8 cellular contexts compared by ENCODE assay signal in the genomic region with DNA sequence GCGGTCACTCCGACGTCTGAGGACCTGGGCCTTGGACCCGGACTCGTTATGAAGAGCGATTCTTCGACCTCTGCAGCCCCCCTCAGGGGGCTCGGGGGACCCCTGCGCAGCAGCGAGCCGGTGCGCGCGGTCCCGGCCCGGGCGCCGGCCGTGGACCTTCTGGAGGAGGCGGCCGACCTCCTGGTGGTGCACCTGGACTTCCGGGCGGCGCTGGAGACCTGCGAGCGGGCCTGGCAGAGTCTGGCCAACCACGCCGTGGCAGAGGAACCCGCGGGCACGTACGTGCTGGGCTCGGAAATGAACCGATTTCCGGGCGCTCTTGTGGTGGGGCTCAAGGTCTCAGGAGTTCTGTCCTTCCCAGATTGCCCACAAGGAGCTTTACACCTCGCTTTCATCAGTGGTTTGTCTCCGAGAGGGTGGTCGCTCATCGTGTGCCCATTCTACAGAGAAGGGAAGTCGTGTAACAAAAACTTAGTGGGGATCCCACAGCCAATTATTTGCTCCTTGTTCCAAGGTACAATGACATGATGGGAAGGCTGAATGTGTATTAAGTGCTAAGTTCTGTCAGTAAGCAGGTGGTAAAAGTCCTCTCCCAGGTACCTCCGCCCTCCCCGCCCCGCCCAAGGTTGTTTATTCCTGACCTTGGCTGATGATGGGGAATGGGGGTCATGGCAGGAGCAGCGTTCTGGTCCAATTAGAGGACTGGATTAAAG. TPM values are rescaled to one million over a fixed set of nuclear protein-coding genes. Genes with fewer than 3 reads are reported as not detected.
A peak's percentile ranks its signal among the peaks of the same experiment; 100 is the strongest.
DNase-seq lines count a peak whose midpoint lies in the region; ATAC-seq and TF ChIP-seq lines count a peak whose summit lies in the region.

No MANE protein-coding gene starts in this region.

- no peaks in the 10 kb centered on the region for H3K27me3 Mint-ChIP-seq in stimulated activated naive B cell treated with anti-CD40 and anti-IgM and Interleukin-4, amounts not matched to agents 10 μg/mL and 1 μg/mL and 100 μg/mL, for 72 hours

- H3K4me1 ChIP-seq in liver (ENCODE audit: control insufficient read depth in 4 of 4, insufficient read depth in 4 of 4, low read length in 3 of 4) = peaks cover 4 to 26% (median 23%) of the 10 kb centered on the region in 4 donors

- peak overlapping the region; percentile 95 for H3K27ac Mint-ChIP-seq in stimulated activated naive B cell treated with anti-CD40 and anti-IgM and Interleukin-4, amounts not matched to agents 10 μg/mL and 1 μg/mL and 100 μg/mL, for 72 hours

- peaks cover 38 to 48% of the 10 kb centered on the region in 2 donors for H3K36me3 Mint-ChIP-seq in stimulated activated naive B cell treated with anti-CD40 and anti-IgM and Interleukin-4, amounts not matched to agents 10 μg/mL and 1 μg/mL and 100 μg/mL, for 72 hours

- H3K4me1 Mint-ChIP-seq in stimulated activated naive B cell treated with anti-CD40 and anti-IgM and Interleukin-4, amounts not matched to agents 10 μg/mL and 1 μg/mL and 100 μg/mL, for 72 hours = peaks cover 46 to 65% of the 10 kb centered on the region in 2 donors

- H3K9me3 Mint-ChIP-seq in stimulated activated naive B cell treated with anti-CD40 and anti-IgM and Interleukin-4, amounts not matched to agents 10 μg/mL and 1 μg/mL and 100 μg/mL, for 72 hours = peaks cover 0 to 3% of the 10 kb centered on the region in 2 donors

- H3K9ac ChIP-seq in liver (ENCODE audit: low read depth in 1 of 2, low read length in 2 of 2) = peak overlapping the region; percentile 49 to 97

- peak in 1 of 2 donors; percentile 16 for TF ChIP-seq RAD21 in liver (IDR thresholded peaks at IDR 0.05)

- no peaks in the 10 kb centered on the region for H3K9me3 ChIP-seq in liver (ENCODE audit: control insufficient read depth in 4 of 4, low read length in 3 of 4)

- H3K36me3 ChIP-seq in liver (ENCODE audit: control insufficient read depth in 4 of 4, insufficient read depth in 3 of 4, low read depth in 1 of 4, low read length in 3 of 4) = peaks cover 5 to 18% (median 15%) of the 10 kb centered on the region in 4 donors

- peak overlapping the region; percentile 86 to 93 for H3K4me3 Mint-ChIP-seq in stimulated activated naive B cell treated with anti-CD40 and anti-IgM and Interleukin-4, amounts not matched to agents 10 μg/mL and 1 μg/mL and 100 μg/mL, for 72 hours

- 7% methylated on average over 45 of the region's 45 CpGs for WGBS in liver

- peak overlapping the region; percentile 75 to 87 for H3K27ac ChIP-seq in liver (ENCODE audit: low read depth in 1 of 2, low read length in 2 of 2)

- ATAC-seq in HG03439 (IDR thresholded peaks at IDR 0.05; ENCODE audit: unreplicated experiment) = peak; percentile 27
- peak; percentile 51 to 53 for ATAC-seq in stimulated activated naive B cell treated with anti-CD40 and anti-IgM and Interleukin-4, amounts not matched to agents 10 μg/mL and 1 μg/mL and 100 μg/mL, for 72 hours (replicated peaks)
- ATAC-seq in HG02870 (IDR thresholded peaks at IDR 0.05; ENCODE audit: unreplicated experiment) = no peak

- H3K4me3 ChIP-seq in liver (ENCODE audit: low read depth in 1 of 3, low read length in 3 of 3) = peak overlapping the region; percentile 77 to 94 (median 88)

- no peak for TF ChIP-seq CTCF in liver (IDR thresholded peaks at IDR 0.05; ENCODE audit: low read depth, low read length, missing input control)

- H3K27me3 ChIP-seq in liver (ENCODE audit: control insufficient read depth in 4 of 4, insufficient read depth in 4 of 4, low read length in 3 of 4) = no peaks in the 10 kb centered on the region

- peak; percentile 9 for DNase-seq in NCI-H345 (lab: John Stamatoyannopoulos, UW)
- DNase-seq in NCI-H345 treated with DMSO at 0.1 percent for 48 hours (lab: John Stamatoyannopoulos, UW; ENCODE audit: unreplicated experiment) = no peak
- DNase-seq in T-helper 9 cell = peak; percentile 17
- DNase-seq in central memory CD4-positive, alpha-beta T cell = peak; percentile 12
- DNase-seq in stimulated activated naive B cell treated with anti-CD40 and anti-IgM and Interleukin-4, amounts not matched to agents 10 μg/mL and 1 μg/mL and 100 μg/mL, for 72 hours = peak; percentile 37

TF ChIP-seq in liver, 16 proteins besides CTCF, POLR2A, EP300 and RAD21:
- TF ChIP-seq, protein P1, sequence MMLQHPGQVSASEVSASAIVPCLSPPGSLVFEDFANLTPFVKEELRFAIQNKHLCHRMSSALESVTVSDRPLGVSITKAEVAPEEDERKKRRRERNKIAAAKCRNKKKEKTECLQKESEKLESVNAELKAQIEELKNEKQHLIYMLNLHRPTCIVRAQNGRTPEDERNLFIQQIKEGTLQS (IDR thresholded peaks at IDR 0.05) = no peak
- TF ChIP-seq HNF4G (IDR thresholded peaks at IDR 0.05) (no peak), MAX (IDR thresholded peaks at IDR 0.05) (no peak), NR2F2 (IDR thresholded peaks at IDR 0.05) (no peak), JUND (IDR thresholded peaks at IDR 0.05) (no peak), GABPA (IDR thresholded peaks at IDR 0.05 in 1 of 2, conservative IDR thresholded peaks at IDR 0.05 in 1 of 2) (no peak), SP1 (IDR thresholded peaks at IDR 0.05) (no peak), RXRA (IDR thresholded peaks at IDR 0.05) (no peak), FOXA1 (IDR thresholded peaks at IDR 0.05) (no peak), YY1 (IDR thresholded peaks at IDR 0.05) (no peak), FOXA2 (IDR thresholded peaks at IDR 0.05) (no peak)

RNA-seq across cellular contexts. Expression of gene PEX26, which starts 0.7 kb away (rescaled TPM):
- 10 to 100 TPM; 13.3 to 20.6 TPM for total RNA-seq in liver
- 10 to 100 TPM in 1 of 2 donors, 1 to 10 TPM in 1; 3.5 to 21.0 TPM for polyA plus RNA-seq in liver

RNA-seq across cellular contexts. Expression of gene TUBA8, which starts 32.1 kb away (rescaled TPM):
- total RNA-seq in liver = 1 to 10 TPM in 1 of 2 donors, under 1 TPM in 1; 0.84 to 3.1 TPM
- polyA plus RNA-seq in liver = 1 to 10 TPM in 1 of 2 donors, under 1 TPM in 1; 0.82 to 2.9 TPM

RNA-seq across cellular contexts. Expression of gene MICAL3, which starts 54.1 kb away (rescaled TPM):
- 10 to 100 TPM; 30.3 to 38.4 TPM for total RNA-seq in liver
- 10 to 100 TPM in 1 of 2 donors, 1 to 10 TPM in 1; 6.4 to 16.5 TPM for polyA plus RNA-seq in liver
